10 cellular contexts compared by ENCODE assay signal in the genomic region with DNA sequence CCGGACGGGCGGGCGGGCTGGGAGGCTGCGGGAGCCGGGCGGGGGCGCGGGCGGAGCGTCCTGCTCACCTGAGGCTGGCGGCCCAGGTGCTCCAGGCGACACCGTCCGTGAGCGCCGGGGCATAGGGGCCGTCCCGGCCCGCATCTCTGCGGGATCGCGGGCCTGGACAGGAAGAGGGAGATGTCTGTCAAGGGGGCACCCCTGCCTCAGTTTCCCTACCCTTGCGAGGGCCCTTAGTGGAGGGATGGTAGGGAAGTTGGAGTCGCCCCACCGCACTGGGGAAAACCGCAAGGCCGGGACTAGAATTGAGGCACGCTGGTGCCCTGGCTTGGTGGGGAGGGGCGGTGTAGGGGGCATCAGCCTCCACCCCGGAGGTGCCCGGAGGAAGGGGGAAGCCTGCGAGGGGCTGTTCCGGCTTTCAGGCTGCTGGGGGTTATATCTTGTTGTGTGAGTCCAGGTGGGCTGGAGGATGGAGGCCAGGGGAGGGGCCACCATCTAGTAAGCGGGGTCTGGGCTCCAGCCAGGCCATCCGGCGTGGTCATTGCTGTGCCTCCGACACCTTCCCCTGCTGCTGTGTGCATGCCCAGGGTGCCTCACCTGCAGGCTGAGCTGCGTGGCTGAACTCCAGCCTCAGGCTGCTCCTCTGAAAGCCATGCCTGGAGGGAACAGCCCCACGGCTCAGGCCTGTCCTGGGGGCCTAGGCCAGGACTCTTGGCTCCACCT. TPM values are rescaled to one million over a fixed set of nuclear protein-coding genes. Genes with fewer than 3 reads are reported as not detected.
A peak's percentile ranks its signal among the peaks of the same experiment; 100 is the strongest.
DNase-seq lines count a peak whose midpoint lies in the region; ATAC-seq and FAIRE-seq lines count a peak whose summit lies in the region.
"Had no signal": no experiment of that assay in that cellular context is flagged by ENCODE, and none has a peak within 500 bp of the region (broad histone marks: within the 10 kb centered on the region; RNA-seq: fewer than 3 reads in every experiment).

No MANE protein-coding gene starts in this region.

- H3K36me3 Mint-ChIP-seq in activated naive CD8-positive, alpha-beta T cell treated with anti-CD3 and anti-CD28 coated beads, Interleukin-2, amount 10 ng/mL, durations not matched to agents 7 days and 5 days = no peaks in the 10 kb centered on the region

- H3K9ac ChIP-seq in GM23248 (no peak overlapping the region), iPS-15b (ENCODE audit: low read depth, low read length) (peak overlapping the region; percentile 49)

- no peaks in the 10 kb centered on the region for H3K9me3 Mint-ChIP-seq in activated naive CD8-positive, alpha-beta T cell treated with anti-CD3 and anti-CD28 coated beads, Interleukin-2, amount 10 ng/mL, durations not matched to agents 7 days and 5 days

- no peaks in the 10 kb centered on the region for H3K9me3 ChIP-seq in GM23248 (ENCODE audit: low read depth)
- no peaks in the 10 kb centered on the region for H3K9me3 ChIP-seq in iPS-15b (ENCODE audit: control insufficient read depth, insufficient read depth, low read length)
- no peaks in the 10 kb centered on the region for H3K9me3 ChIP-seq in small intestine (ENCODE audit: control insufficient read depth, low read depth)

- no peak overlapping the region for H2AFZ ChIP-seq in GM23248

- H3K4me1 Mint-ChIP-seq in activated naive CD8-positive, alpha-beta T cell treated with anti-CD3 and anti-CD28 coated beads, Interleukin-2, amount 10 ng/mL, durations not matched to agents 7 days and 5 days = peaks cover 4% of the 10 kb centered on the region

- peak overlapping the region; percentile 53 for H3K4me3 Mint-ChIP-seq in activated naive CD8-positive, alpha-beta T cell treated with anti-CD3 and anti-CD28 coated beads, Interleukin-2, amount 10 ng/mL, durations not matched to agents 7 days and 5 days

- no peak overlapping the region for H3K27ac Mint-ChIP-seq in activated naive CD8-positive, alpha-beta T cell treated with anti-CD3 and anti-CD28 coated beads, Interleukin-2, amount 10 ng/mL, durations not matched to agents 7 days and 5 days

- no peaks in the 10 kb centered on the region for H4K20me1 ChIP-seq in GM23248 (ENCODE audit: insufficient read depth)

- H3K79me2 ChIP-seq in GM23248 (ENCODE audit: insufficient read depth) = no peaks in the 10 kb centered on the region

- in situ Hi-C loops in GM23248 (cut with MboI) = no loop called here

- 23 to 30% methylated on average over 26 to 39 of the region's 40 CpGs for WGBS in GM23248 (ENCODE audit: low coverage in 1 of 2, low lambda C conversion rate in 2 of 2, missing lambda C conversion rate in 2 of 2), 2 experiments
- WGBS in small intestine, 3 donors = 15 to 19% (median 17%) methylated on average over 34 to 40 of the region's 40 CpGs

- no peaks in the 10 kb centered on the region for H3K9me2 ChIP-seq in GM23248 (ENCODE audit: insufficient read depth)

- H3K36me3 ChIP-seq in GM23248 (ENCODE audit: low read depth) (no peaks in the 10 kb centered on the region), iPS-15b (ENCODE audit: control insufficient read depth, insufficient read depth, low read length) (peaks cover 4% of the 10 kb centered on the region), small intestine (ENCODE audit: control insufficient read depth in 2 of 2, insufficient read depth in 2 of 2, low read length in 2 of 2) (no peaks in the 10 kb centered on the region)

- H3K4me2 ChIP-seq in GM23248 (ENCODE audit: unreplicated experiment) = peak overlapping the region; percentile 58

- H3K4me1 ChIP-seq in GM23248 (ENCODE audit: insufficient read depth) (no peaks in the 10 kb centered on the region), iPS-15b (ENCODE audit: control insufficient read depth, insufficient read depth, low read length) (peaks cover 7% of the 10 kb centered on the region), small intestine (ENCODE audit: control insufficient read depth in 2 of 2, insufficient read depth in 1 of 2, low read depth in 1 of 2, low read length in 1 of 2) (peaks cover 0 to 6% of the 10 kb centered on the region in 2 donors)

- H3K4me3 ChIP-seq in GM23248 (peak overlapping the region; percentile 52), iPS-15b (ENCODE audit: low read depth, low read length) (peak overlapping the region; percentile 53), small intestine (ENCODE audit: low read depth in 1 of 2, low read length in 2 of 2) (peak overlapping the region; percentile 46 to 71)

- ATAC-seq in activated naive CD8-positive, alpha-beta T cell treated with anti-CD3 and anti-CD28 coated beads, Interleukin-2, amount 10 ng/mL, durations not matched to agents 7 days and 5 days (ENCODE audit: low read depth) = no peak
- ATAC-seq in GM21367 (IDR thresholded peaks at IDR 0.05; ENCODE audit: unreplicated experiment) = no peak

- no peak for FAIRE-seq in small intestine (lab: Jason Lieb, UNC)

- no peak for DNase-seq in GM23248
- no peak for DNase-seq in activated naive CD8-positive, alpha-beta T cell treated with anti-CD3 and anti-CD28 coated beads, Interleukin-2, amount 10 ng/mL, durations not matched to agents 7 days and 5 days
- no peak for DNase-seq in small intestine
- DNase-seq in glomerular visceral epithelial cell (ENCODE audit: extremely low spot score) = no peak
- no peak for DNase-seq in ecto neural progenitor cell (ENCODE audit: low spot score)
- DNase-seq in C1 segment of cervical spinal cord (lab: John Stamatoyannopoulos, UW) = no peak
- DNase-seq: GOT3 had no signal

- POLR2A ChIA-PET in activated naive CD8-positive, alpha-beta T cell treated with anti-CD3 and anti-CD28 coated beads, Interleukin-2, amount 10 ng/mL, durations not matched to agents 7 days and 5 days (lab: Charles Lee) = no interaction called here

- H3K27me3 Mint-ChIP-seq in activated naive CD8-positive, alpha-beta T cell treated with anti-CD3 and anti-CD28 coated beads, Interleukin-2, amount 10 ng/mL, durations not matched to agents 7 days and 5 days = peaks cover 13% of the 10 kb centered on the region

- no peaks in the 10 kb centered on the region for H3F3A ChIP-seq in GM23248 (ENCODE audit: insufficient read depth)

- H3K27ac ChIP-seq in GM23248 (no peak overlapping the region), small intestine (ENCODE audit: low read depth in 1 of 2, low read length in 1 of 2) (no peak overlapping the region)

- no peaks in the 10 kb centered on the region for H3K27me3 ChIP-seq in GM23248 (replicated peaks; ENCODE audit: insufficient read depth)
- H3K27me3 ChIP-seq in iPS-15b (ENCODE audit: control insufficient read depth, insufficient read depth, low read length) = peaks cover 3% of the 10 kb centered on the region
- no peaks in the 10 kb centered on the region for H3K27me3 ChIP-seq in small intestine (ENCODE audit: control insufficient read depth in 2 of 2, insufficient read depth in 2 of 2, low read length in 2 of 2)

RNA-seq across cellular contexts. Expression of a gene that starts 0.6 kb away (rescaled TPM):
- 1.4 and 2.3 TPM in 2 replicates for total RNA-seq in GM23248 (2014; rRNA removed; shearing (Covaris generic))
- polyA plus RNA-seq in GM23248 (2016; fragmentation: Nextera tagmentation; extraction: Ambion mirVana) (0.60 and 1.3 TPM in 2 replicates), small intestine (10 to 100 TPM in 1 of 3 donors, 1 to 10 TPM in 1, under 1 TPM in 1; 0.67 to 12.7 (median 1.1) TPM)
- total RNA-seq in activated naive CD8-positive, alpha-beta T cell treated with anti-CD3 and anti-CD28 coated beads, Interleukin-2, amount 10 ng/mL, durations not matched to agents 7 days and 5 days = under 1 TPM; 0.36 to 0.85 TPM

RNA-seq across cellular contexts. Expression of a gene that starts 13.4 kb away (rescaled TPM):
- total RNA-seq in GM23248 (2014; rRNA removed; shearing (Covaris generic)) = not detected in 2 replicates
- polyA plus RNA-seq in GM23248 (2016; fragmentation: Nextera tagmentation; extraction: Ambion mirVana) (0.51 TPM in 1 of 2 replicates, not detected in the other), small intestine (under 1 TPM in 2 of 3 donors, not detected in 1; 0.27 to 0.66 TPM)
- 1 to 10 TPM; 1.0 to 1.7 TPM for total RNA-seq in activated naive CD8-positive, alpha-beta T cell treated with anti-CD3 and anti-CD28 coated beads, Interleukin-2, amount 10 ng/mL, durations not matched to agents 7 days and 5 days

RNA-seq across cellular contexts. Expression of a gene that starts 15.0 kb away (rescaled TPM):
- total RNA-seq in GM23248 (2014; rRNA removed; shearing (Covaris generic)) = 0.51 and 0.97 TPM in 2 replicates
- polyA plus RNA-seq in GM23248 (2016; fragmentation: Nextera tagmentation; extraction: Ambion mirVana) (0.44 and 0.70 TPM in 2 replicates), small intestine (1 to 10 TPM; 1.1 to 1.7 (median 1.4) TPM)
- total RNA-seq in activated naive CD8-positive, alpha-beta T cell treated with anti-CD3 and anti-CD28 coated beads, Interleukin-2, amount 10 ng/mL, durations not matched to agents 7 days and 5 days = not detected
- total RNA-seq: SK-MEL-5 had no signal

RNA-seq across cellular contexts. Expression of a gene that starts 29.0 kb away (rescaled TPM):
- 88.9 and 105 TPM in 2 replicates for total RNA-seq in GM23248 (2014; rRNA removed; shearing (Covaris generic))
- polyA plus RNA-seq in GM23248 (2016; fragmentation: Nextera tagmentation; extraction: Ambion mirVana) (176 and 181 TPM in 2 replicates), small intestine (100 to 1,000 TPM; 162 to 221 (median 172) TPM)
- total RNA-seq in activated naive CD8-positive, alpha-beta T cell treated with anti-CD3 and anti-CD28 coated beads, Interleukin-2, amount 10 ng/mL, durations not matched to agents 7 days and 5 days = 100 to 1,000 TPM in 1 of 2 experiments, 10 to 100 TPM in 1; 98.6 to 101 TPM

RNA-seq across cellular contexts. Expression of a gene that starts 35.5 kb away (rescaled TPM):
- total RNA-seq in GM23248 (2014; rRNA removed; shearing (Covaris generic)) = 20.2 and 34.7 TPM in 2 replicates
- polyA plus RNA-seq in GM23248 (2016; fragmentation: Nextera tagmentation; extraction: Ambion mirVana) (11.6 and 12.1 TPM in 2 replicates), small intestine (10 to 100 TPM; 17.4 to 34.5 (median 21.3) TPM)
- total RNA-seq in activated naive CD8-positive, alpha-beta T cell treated with anti-CD3 and anti-CD28 coated beads, Interleukin-2, amount 10 ng/mL, durations not matched to agents 7 days and 5 days = 10 to 100 TPM; 35.2 to 37.9 TPM
